In the genomic region with DNA sequence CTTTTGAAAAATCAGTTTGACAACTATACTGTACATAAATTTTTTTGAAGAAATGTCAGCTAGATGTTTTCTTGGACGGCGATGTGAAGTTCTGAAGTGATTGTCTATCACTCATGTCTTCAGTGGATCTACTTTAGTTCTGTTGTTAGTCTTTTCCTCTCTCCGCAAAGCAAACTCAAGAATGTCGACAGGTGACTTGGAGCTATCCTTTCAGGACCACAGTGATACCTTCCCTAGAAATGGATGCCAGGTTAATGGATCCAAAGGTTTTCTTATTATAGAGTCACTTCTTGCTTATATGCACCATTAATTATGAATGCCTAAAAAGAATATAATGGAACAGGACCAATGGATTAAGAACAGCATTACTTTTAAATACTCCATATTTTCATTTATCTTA, we compare ENCODE assay signal across 17 cellular contexts. TPM values are rescaled to one million over a fixed set of nuclear protein-coding genes. Genes with fewer than 3 reads are reported as not detected.
DNase-seq lines count a peak whose midpoint lies in the region; ATAC-seq, FAIRE-seq and TF ChIP-seq lines count a peak whose summit lies in the region.
"Had no signal": no experiment of that assay in that cellular context is flagged by ENCODE, and none has a peak within 500 bp of the region (broad histone marks: within the 10 kb centered on the region; RNA-seq: fewer than 3 reads in every experiment).

No MANE protein-coding gene starts in this region.

- CTCF ChIA-PET in H1 (lab: Charles Lee; ENCODE audit: partially characterized antibody): interaction anchor here (1.2 to 1.5 kb wide), 3 partner anchors 47 to 200 kb away, joined by 3 to 6 read pairs (median 3); no protein-coding TSS in a partner anchor
- CTCF ChIA-PET in CD4-positive, alpha-beta memory T cell (lab: Charles Lee; ENCODE audit: partially characterized antibody): no interaction called here

- H3K79me1 ChIP-seq in H1 (ENCODE audit: low read depth, low read length): no peaks in the 10 kb centered on the region

- H3K79me2 ChIP-seq in GM23338 (replicated peaks; ENCODE audit: insufficient read depth) (no peaks in the 10 kb centered on the region), H1 (ENCODE audit: control insufficient read depth in 1 of 2, insufficient read depth in 2 of 2, low read length in 2 of 2) (no peaks in the 10 kb centered on the region)

- no peak overlapping the region for H4K5ac ChIP-seq in H1 (ENCODE audit: insufficient read length, low read depth, low read length)

- H2BK120ac ChIP-seq in H1 (replicated peaks; ENCODE audit: low read depth, low read length): no peak overlapping the region

- no peak overlapping the region for H2BK12ac ChIP-seq in H1 (ENCODE audit: low read depth, low read length)

- TF ChIP-seq RAD21 in H1 (IDR thresholded peaks at IDR 0.05 in 1 of 2, conservative IDR thresholded peaks at IDR 0.05 in 1 of 2; ENCODE audit: low read depth in 2 of 2, low read length in 2 of 2): no peak

- no peak overlapping the region for H2BK20ac ChIP-seq in H1 (ENCODE audit: low read length)

- H3K27me3 ChIP-seq in GM23338 (ENCODE audit: insufficient read depth) (peaks cover 23% of the 10 kb centered on the region), H1 (replicated peaks in 1 of 4; ENCODE audit: control insufficient read depth in 3 of 4, extremely low read depth in 1 of 4, insufficient read depth in 3 of 4, low read length in 3 of 4) (peaks cover 0 to 10% (median 4%) of the 10 kb centered on the region in 4 experiments; a peak in 5 of 7 replicates)
- H3K27me3 ChIP-seq in CD4-positive, alpha-beta memory T cell (ENCODE audit: insufficient read depth, low read length): peaks cover 15% of the 10 kb centered on the region

- no peak overlapping the region for H4K91ac ChIP-seq in H1 (replicated peaks; ENCODE audit: insufficient read length, low read length)

- no peak overlapping the region for H3K14ac ChIP-seq in H1 (ENCODE audit: insufficient read length)

- H3K4me3 Mint-ChIP-seq in GM23338 (peak overlapping the region; percentile 85), neural crest cell (peak overlapping the region; percentile 90)
- peak overlapping the region in 1 of 8 donors; percentile 17 for H3K4me3 Mint-ChIP-seq in CD4-positive, alpha-beta memory T cell

- H3K9ac ChIP-seq in H1 (replicated peaks in 1 of 4; ENCODE audit: extremely low read depth in 1 of 4, low read depth in 3 of 4, low read length in 3 of 4): no peak overlapping the region

- intact Hi-C loops in CD4-positive, alpha-beta memory T cell (cut with micrococcal nuclease): no loop called here

- H3F3A ChIP-seq in GM23338 (replicated peaks; ENCODE audit: low read depth): no peaks in the 10 kb centered on the region

- H3K4ac ChIP-seq in H1 (replicated peaks; ENCODE audit: insufficient read length, low read depth, low read length): no peak overlapping the region

- H3K9me3 Mint-ChIP-seq in GM23338 (no peaks in the 10 kb centered on the region), neural crest cell (no peaks in the 10 kb centered on the region)
- no peaks in the 10 kb centered on the region for H3K9me3 Mint-ChIP-seq in CD4-positive, alpha-beta memory T cell
- H3K9me3 Mint-ChIP-seq: activated CD4-positive, alpha-beta memory T cell treated with anti-CD3 and anti-CD28 coated beads for 36 hours; stimulated activated naive B cell treated with anti-CD40 and anti-IgM and Interleukin-4, amounts not matched to agents 10 μg/mL and 1 μg/mL and 100 μg/mL, for 72 hours had no signal

- H3K36me3 Mint-ChIP-seq in GM23338 (ENCODE audit: low read depth) (no peaks in the 10 kb centered on the region), neural crest cell (ENCODE audit: low read depth) (no peaks in the 10 kb centered on the region)
- no peaks in the 10 kb centered on the region for H3K36me3 Mint-ChIP-seq in CD4-positive, alpha-beta memory T cell
- H3K36me3 Mint-ChIP-seq: activated CD4-positive, alpha-beta memory T cell treated with anti-CD3 and anti-CD28 coated beads for 36 hours; stimulated activated naive B cell treated with anti-CD40 and anti-IgM and Interleukin-4, amounts not matched to agents 10 μg/mL and 1 μg/mL and 100 μg/mL, for 72 hours had no signal

- H3K27ac ChIP-seq in GM23338 (ENCODE audit: low read depth) (no peak overlapping the region), H1 (ENCODE audit: low read depth, low read length) (no peak overlapping the region)
- no peak overlapping the region for H3K27ac ChIP-seq in CD4-positive, alpha-beta memory T cell (ENCODE audit: low read depth, low read length)
- H3K27ac ChIP-seq: adrenal gland, coronary artery had no signal

- H3K23me2 ChIP-seq in H1 (ENCODE audit: low read depth, low read length): peaks cover 9% of the 10 kb centered on the region

- peak; percentile 6; the same call in 1 of the 3 replicates for ATAC-seq in GM23338
- ATAC-seq in HG02885 (IDR thresholded peaks at IDR 0.05; ENCODE audit: poor library complexity, unreplicated experiment): no peak
- ATAC-seq in GM19467 (IDR thresholded peaks at IDR 0.05; ENCODE audit: unreplicated experiment): no peak
- ATAC-seq: stimulated activated naive B cell treated with anti-CD40 and anti-IgM and Interleukin-4, amounts not matched to agents 10 μg/mL and 1 μg/mL and 100 μg/mL, for 72 hours had no signal

- no peaks in the 10 kb centered on the region for H3K9me3 ChIP-seq in H1 (ENCODE audit: insufficient read depth in 2 of 2, low read depth in 1 of 2, low read length in 1 of 2)
- H3K9me3 ChIP-seq in CD4-positive, alpha-beta memory T cell (ENCODE audit: control insufficient read depth in 1 of 2, low read length in 2 of 2): no peaks in the 10 kb centered on the region
- H3K9me3 ChIP-seq: adrenal gland had no signal

- POLR2A ChIA-PET in H1 (lab: Charles Lee; ENCODE audit: partially characterized antibody): no interaction called here
- POLR2A ChIA-PET in CD4-positive, alpha-beta memory T cell (lab: Charles Lee; ENCODE audit: partially characterized antibody): no interaction called here

- no peak overlapping the region for H3K18ac ChIP-seq in H1 (ENCODE audit: extremely low read depth, low read length)

- peak overlapping the region; percentile 90 for H3K4me2 ChIP-seq in GM23338
- H3K4me2 ChIP-seq in H1 (ENCODE audit: insufficient read depth in 1 of 2, low read depth in 2 of 2, low read length in 2 of 2): peak overlapping the region; percentile 93 to 97; a peak in 2 of 4 replicates

- TF ChIP-seq POLR2A in H1 (IDR thresholded peaks at IDR 0.05; ENCODE audit: control extremely low read depth in 1 of 2, low read depth in 2 of 2, low read length in 2 of 2): no peak

- no peak for TF ChIP-seq EP300 in H1 (IDR thresholded peaks at IDR 0.05; ENCODE audit: borderline replicate concordance in 1 of 2, low read depth in 2 of 2, low read length in 2 of 2)

- no peak overlapping the region for H3K56ac ChIP-seq in H1 (replicated peaks; ENCODE audit: insufficient read length, low read depth, low read length)

- peak; percentile 79 for FAIRE-seq in H1 (lab: Jason Lieb, UNC)
- FAIRE-seq: GM19239 had no signal

- DNase-seq in GM23338 (ENCODE audit: low spot score) (peak; percentile 68), NCI-H1417 (lab: John Stamatoyannopoulos, UW) (peak in 2 of 3 experiments; percentile 10 to 63), H1 (ENCODE audit: low read depth in 1 of 2, low spot score in 2 of 2) (no peak), neural crest cell (ENCODE audit: low read depth, low spot score) (no peak)
- DNase-seq in activated CD4-positive, CD25-positive, alpha-beta regulatory T cell (lab: John Stamatoyannopoulos, UW): no peak
- DNase-seq in CD4-positive, alpha-beta memory T cell: no peak
- DNase-seq: activated CD4-positive, alpha-beta memory T cell treated with anti-CD3 and anti-CD28 coated beads for 36 hours; adrenal gland; GF-D8; NK-92 treated with Interleukin-12 subunit alpha and Interleukin-12 subunit beta, amount 100 ng/mL, for 24 hours; SHP77 treated with DMSO at 0.1 percent for 48 hours; stimulated activated naive B cell treated with anti-CD40 and anti-IgM and Interleukin-4, amounts not matched to agents 10 μg/mL and 1 μg/mL and 100 μg/mL, for 72 hours had no signal

- H3K4me3 ChIP-seq in GM23338 (peak overlapping the region; percentile 77), H1 (ENCODE audit: extremely low read depth in 1 of 4, insufficient read depth in 2 of 4, low read depth in 3 of 4, low read length in 4 of 4) (peak overlapping the region in 1 of 4 experiments; percentile 73; a peak in 3 of 8 replicates)
- H3K4me3 ChIP-seq in CD4-positive, alpha-beta memory T cell (ENCODE audit: low read length in 2 of 2): no peak overlapping the region

- WGBS in H1 (ENCODE audit: extremely low coverage in 1 of 2, insufficient coverage in 1 of 2, insufficient read length in 1 of 2, insufficient replicate concordance in 2 of 2, low coverage in 1 of 2, low lambda C conversion rate in 2 of 2, missing lambda C conversion rate in 1 of 2), 2 experiments: 24% methylated on average over 4 of the region's 4 CpGs; no CpG with 5 or more reads in 1 of the 2 experiments

- no peak overlapping the region for H3K23ac ChIP-seq in H1 (ENCODE audit: insufficient read length)

- no peak overlapping the region for H2AK5ac ChIP-seq in H1 (ENCODE audit: low read depth, low read length)

- H2BK5ac ChIP-seq in H1 (ENCODE audit: low read depth, low read length): no peak overlapping the region

- H3K4me1 ChIP-seq in GM23338 (ENCODE audit: insufficient read depth) (0 out of 2 replicates have a peak, but pooled peaks cover 11% of the 10 kb centered on the region), H1 (replicated peaks in 1 of 4; ENCODE audit: control insufficient read depth in 3 of 4, insufficient read depth in 4 of 4, low read length in 3 of 4) (no peaks in the 10 kb centered on the region; a peak in 1 of 7 replicates)
- H3K4me1 ChIP-seq in CD4-positive, alpha-beta memory T cell (ENCODE audit: insufficient read depth, low read length): no peaks in the 10 kb centered on the region
- H3K4me1 ChIP-seq: adrenal gland had no signal

- H3K27me3 Mint-ChIP-seq in GM23338 (ENCODE audit: insufficient read depth, low read depth, poor library complexity) (peaks cover 11% of the 10 kb centered on the region), neural crest cell (ENCODE audit: low read depth) (peaks cover 89% of the 10 kb centered on the region)
- H3K27me3 Mint-ChIP-seq in CD4-positive, alpha-beta memory T cell: peaks cover 28 to 33% of the 10 kb centered on the region in 2 donors

- H3K36me3 ChIP-seq in GM23338 (ENCODE audit: insufficient read depth): no peaks in the 10 kb centered on the region
- no peaks in the 10 kb centered on the region for H3K36me3 ChIP-seq in H1 (ENCODE audit: control insufficient read depth in 2 of 4, insufficient read depth in 4 of 4, low read length in 3 of 4)
- no peaks in the 10 kb centered on the region for H3K36me3 ChIP-seq in CD4-positive, alpha-beta memory T cell (ENCODE audit: insufficient read depth, low read length)
- H3K36me3 ChIP-seq: adrenal gland had no signal

- TF ChIP-seq CTCF in GM23338 (conservative IDR thresholded peaks at IDR 0.05; ENCODE audit: low read depth in 2 of 2) (no peak), H1 (IDR thresholded peaks at IDR 0.05; ENCODE audit: control extremely low read depth in 1 of 3, insufficient read depth in 1 of 3, low read depth in 1 of 3, low read length in 3 of 3) (no peak), neural crest cell (conservative IDR thresholded peaks at IDR 0.05) (no peak)

- no peak overlapping the region for H3K27ac Mint-ChIP-seq in GM23338
- no peak overlapping the region for H3K27ac Mint-ChIP-seq in neural crest cell (ENCODE audit: unreplicated experiment)
- no peak overlapping the region for H3K27ac Mint-ChIP-seq in CD4-positive, alpha-beta memory T cell
- H3K27ac Mint-ChIP-seq: activated CD4-positive, alpha-beta memory T cell treated with anti-CD3 and anti-CD28 coated beads for 36 hours; stimulated activated naive B cell treated with anti-CD40 and anti-IgM and Interleukin-4, amounts not matched to agents 10 μg/mL and 1 μg/mL and 100 μg/mL, for 72 hours had no signal

- H4K8ac ChIP-seq in H1 (ENCODE audit: extremely low read depth, insufficient read depth, low read length): no peak overlapping the region

- H4K20me1 ChIP-seq in GM23338 (replicated peaks; ENCODE audit: insufficient read depth): no peaks in the 10 kb centered on the region
- no peaks in the 10 kb centered on the region for H4K20me1 ChIP-seq in H1 (replicated peaks in 1 of 2; ENCODE audit: control insufficient read depth in 1 of 2, insufficient read depth in 2 of 2, low read length in 2 of 2)

- H2BK15ac ChIP-seq in H1 (ENCODE audit: low read length): no peak overlapping the region

- H2AFZ ChIP-seq in GM23338: no peak overlapping the region
- H2AFZ ChIP-seq in H1 (ENCODE audit: low read length): no peak overlapping the region

- H3K4me1 Mint-ChIP-seq in GM23338: peaks cover 6% of the 10 kb centered on the region
- peaks cover 14% of the 10 kb centered on the region for H3K4me1 Mint-ChIP-seq in neural crest cell
- peaks cover 0 to 15% (median 5%) of the 10 kb centered on the region in 4 donors for H3K4me1 Mint-ChIP-seq in CD4-positive, alpha-beta memory T cell

- no peaks in the 10 kb centered on the region for H3K9me2 ChIP-seq in GM23338 (ENCODE audit: insufficient read depth)

RNA-seq across cellular contexts. Expression of a gene that starts 1.2 kb away (rescaled TPM):
- total RNA-seq in GM23338 (2014; rRNA removed; shearing (Covaris generic)): 1.5 and 5.4 TPM in 2 replicates
- polyA plus RNA-seq in GM23338 (2016; fragmentation: Nextera tagmentation; extraction: Ambion mirVana) (1.4 and 2.3 TPM in 2 replicates), H1 (2011; rRNA removed) (0.44 and 0.73 TPM in 2 replicates)
- 1.7 and 2.0 TPM in 2 replicates for total RNA-seq in H1 (2021; fragmentation: NEBNext Ultra II Directional; extraction: Animal tissue kit (Norgen Biotek cat#: 25700))
- polyA plus RNA-seq in H1 (2011; cell fraction: cytosol; rRNA removed): 1.1 TPM
- polyA plus RNA-seq in H1 (2011; cell fraction: nucleus; rRNA removed): 0.60 TPM
- polyA plus RNA-seq in H1 (2012, experiment 1 of 2): 1.2 to 1.9 TPM (median 1.3 TPM) in 4 replicates
- 0.10 TPM for polyA plus RNA-seq in H1 (2012, experiment 2 of 2)
- polyA plus RNA-seq in H1 (2013, experiment 1 of 2): 2.3 TPM
- polyA plus RNA-seq in H1 (2013, experiment 2 of 2): 2.7 TPM
- polyA minus RNA-seq in H1 (2011; rRNA and poly(A)+ RNA removed): 1.5 and 2.6 TPM in 2 replicates
- polyA minus RNA-seq in H1 (2011; cell fraction: cytosol; rRNA and poly(A)+ RNA removed): 1.1 TPM
- polyA minus RNA-seq in H1 (2011; cell fraction: nucleus; rRNA and poly(A)+ RNA removed): 7.1 TPM
- total RNA-seq in neural crest cell: 3.1 and 3.6 TPM in 2 replicates
- 1 to 10 TPM; 6.5 to 7.8 TPM for total RNA-seq in CD4-positive, alpha-beta memory T cell
- polyA plus RNA-seq in CD4-positive, alpha-beta memory T cell: 1 to 10 TPM; 3.0 to 3.5 TPM
- total RNA-seq: lung microvascular endothelial cell had no signal

Comparison
In these comparisons a context has a peak if more than half of its experiments do, and no peak if none do; other contexts are left out.
1. DNase-seq: peak in GM23338 (single experiment) and NCI-H1417 (2 of 3); none in H1 (0 of 2), neural crest cell (single experiment), activated CD4-positive, CD25-positive, alpha-beta regulatory T cell (0 of 4) and CD4-positive, alpha-beta memory T cell (0 of 5).